In genomic region chr21:42475526-42476492, GRCh38 we compare ENCODE assay signal across 19 cellular contexts. TPM values are rescaled to one million over a fixed set of nuclear protein-coding genes. Genes with fewer than 3 reads are reported as not detected.
"Had no signal": no experiment of that assay in that cellular context is flagged by ENCODE, and none has a peak within 500 bp of the region (broad histone marks: within the 10 kb centered on the region; RNA-seq: fewer than 3 reads in every experiment).

No MANE protein-coding gene starts in this region.

- DNase-seq: activated CD4-positive, CD25-positive, alpha-beta regulatory T cell treated with anti-CD3 and anti-CD28 coated beads, Interleukin-2, amount 50 U/mL, for 72 hours; activated effector memory CD4-positive, alpha-beta T cell treated with anti-CD3 and anti-CD28 coated beads, Interleukin-2, amount 50 U/mL, for 16 hours; activated naive CD4-positive, alpha-beta T cell treated with anti-CD3 and anti-CD28 coated beads, Interleukin-2, amount 50 U/mL, for 16 hours; aorta; brain microvascular endothelial cell; central memory CD4-positive, alpha-beta T cell; erythroblast; hypothalamus; left ventricle myocardium superior; mesendoderm; pancreas; sigmoid colon; stimulated activated CD4-positive, alpha-beta T cell treated with anti-CD3 and anti-CD28 coated beads, Interleukin-4, amount 100 ng/mL, for 24 hours; stimulated activated naive CD4-positive, alpha-beta T cell treated with Interleukin-2 at 50 U/mL for 16 hours; substantia nigra had no signal

- H3K4me3 ChIP-seq: pancreas, sigmoid colon, tibial artery had no signal

- H3K9me3 Mint-ChIP-seq: naive thymus-derived CD4-positive, alpha-beta T cell had no signal

- ATAC-seq: left ventricle myocardium superior; naive thymus-derived CD4-positive, alpha-beta T cell; pancreas had no signal

- H3K4me3 Mint-ChIP-seq: naive thymus-derived CD4-positive, alpha-beta T cell had no signal

- H3K27ac ChIP-seq: brain microvascular endothelial cell, sigmoid colon, tibial artery had no signal

- H3K36me3 Mint-ChIP-seq: naive thymus-derived CD4-positive, alpha-beta T cell had no signal

RNA-seq across cellular contexts. Expression of gene RSPH1, which starts 20.2 kb away (rescaled TPM):
- total RNA-seq: activated CD8-positive, alpha-beta memory T cell treated with anti-CD3 and anti-CD28 coated beads for 36 hours; left ventricle myocardium superior; T-helper 1 cell treated with Interleukin-12 subunit alpha and Interleukin-12 subunit beta and Interleukin-4 antibody, amounts not matched to agents 30 ng/mL and 1 ng/mL, for 36 hours had no signal
